8 cellular contexts compared by ENCODE assay signal in the genomic region with DNA sequence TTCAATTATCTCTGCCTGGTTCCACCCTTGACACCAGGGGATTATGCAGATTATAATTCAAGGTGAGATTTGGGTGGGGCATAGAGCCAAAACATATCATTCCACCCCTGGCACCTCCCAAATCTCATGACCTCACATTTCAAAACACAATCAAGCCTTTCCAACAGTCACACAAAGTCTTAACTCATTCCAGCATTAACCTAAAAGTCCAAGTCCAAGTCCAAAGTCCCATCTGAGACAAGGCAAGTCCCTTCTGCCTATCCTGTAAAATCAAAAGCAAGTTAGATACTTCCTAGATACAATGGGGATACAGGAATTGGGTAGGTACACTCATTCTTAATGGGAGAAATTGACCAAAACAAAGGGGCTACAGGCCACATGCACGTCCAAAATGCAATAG.
"Had no signal": no experiment of that assay in that cellular context is flagged by ENCODE, and none has a peak within 500 bp of the region (broad histone marks: within the 10 kb centered on the region; RNA-seq: fewer than 3 reads in every experiment).

No MANE protein-coding gene starts in this region.

- FAIRE-seq: G401.6, GM12878, GM12891, GM12892, GM18507, GM19239 had no signal

- DNase-seq: GDM1, GF-D8 had no signal

- H3K4me3 ChIP-seq: GM12878 had no signal

- ATAC-seq: GM12878 had no signal
